ENCODE assay signal across 29 cellular contexts in the genomic region with DNA sequence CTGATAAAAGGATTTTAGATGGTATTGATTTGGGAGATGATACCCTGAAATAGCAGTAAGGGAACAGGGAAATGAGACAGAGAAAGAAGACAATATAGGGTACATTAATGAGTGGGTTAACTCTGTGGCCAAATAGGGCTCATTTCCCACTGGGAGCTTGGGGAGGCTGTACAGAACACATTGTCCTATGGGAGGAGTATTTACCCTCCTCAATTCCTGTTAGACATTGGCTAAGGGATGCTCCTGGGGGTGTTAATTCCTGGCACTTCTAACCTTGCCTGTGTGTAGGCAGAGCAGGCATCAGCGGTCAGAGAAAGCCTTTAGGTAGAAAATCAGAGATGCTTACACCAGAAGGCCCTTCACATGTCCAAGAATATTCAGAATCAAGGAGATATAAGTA. TPM values are rescaled to one million over a fixed set of nuclear protein-coding genes. Genes with fewer than 3 reads are reported as not detected.
"Had no signal": no experiment of that assay in that cellular context is flagged by ENCODE, and none has a peak within 500 bp of the region (broad histone marks: within the 10 kb centered on the region; RNA-seq: fewer than 3 reads in every experiment).

No MANE protein-coding gene starts in this region.

- H3K27me3 ChIP-seq: left lung, ovary, right atrium auricular region, stomach, testis, thyroid gland, uterus had no signal

- H3K36me3 ChIP-seq: left lung, ovary, right atrium auricular region, stomach, thyroid gland, uterus had no signal

- DNase-seq: hippocampal formation; kidney glomerular epithelial cell; left cardiac atrium; left lung; mesendoderm; naive B cell; natural killer cell; nephron progenitor cell; ovary; stimulated activated CD4-positive, alpha-beta T cell treated with anti-CD3 and anti-CD28 coated beads, Interleukin-12 subunit alpha, Interleukin-12 subunit beta, amount 100 ng/mL, for 4 hours; stimulated activated CD4-positive, alpha-beta T cell treated with anti-CD3 and anti-CD28 coated beads, Interleukin-15, amount 100 ng/mL, for 24 hours; stimulated activated CD4-positive, alpha-beta T cell treated with anti-CD3 and anti-CD28 coated beads, Interleukin-2, amount 100 ng/mL, for 24 hours; stimulated activated CD4-positive, alpha-beta T cell treated with anti-CD3 and anti-CD28 coated beads, Interleukin-4, amount 100 ng/mL, for 1 hour; stimulated activated naive B cell treated with anti-CD40 and anti-IgM and Interleukin-4, amounts not matched to agents 10 μg/mL and 1 μg/mL and 100 μg/mL, for 72 hours; stimulated activated naive CD8-positive, alpha-beta T cell treated with anti-CD3 and anti-CD28 coated beads, Interleukin-15, Interleukin-2, amounts not matched to agents 100 U/mL and 50 U/mL, for 24 hours; stomach; testis; thyroid gland; trophoblast cell; uterus had no signal

- ATAC-seq: left cardiac atrium; left lung; natural killer cell; sciatic nerve; stimulated activated naive CD8-positive, alpha-beta T cell treated with anti-CD3 and anti-CD28 coated beads, Interleukin-15, Interleukin-2, amounts not matched to agents 100 U/mL and 50 U/mL, for 24 hours had no signal

- H3K27me3 Mint-ChIP-seq: progenitor cell of endocrine pancreas had no signal

- H3K4me1 ChIP-seq: right atrium auricular region, testis, uterus had no signal

- H3K4me3 Mint-ChIP-seq: mesothelial cell of epicardium; naive B cell; natural killer cell; nephron progenitor cell; stimulated activated naive B cell treated with anti-CD40 and anti-IgM and Interleukin-4, amounts not matched to agents 10 μg/mL and 1 μg/mL and 100 μg/mL, for 72 hours had no signal

- H3K9me3 ChIP-seq: left lung, ovary, right atrium auricular region, stomach, testis, thyroid gland, uterus had no signal

- H3K27ac Mint-ChIP-seq: mesothelial cell of epicardium; naive B cell; natural killer cell; nephron progenitor cell; progenitor cell of endocrine pancreas; stimulated activated naive B cell treated with anti-CD40 and anti-IgM and Interleukin-4, amounts not matched to agents 10 μg/mL and 1 μg/mL and 100 μg/mL, for 72 hours had no signal

- H3K9me3 Mint-ChIP-seq: mesothelial cell of epicardium; naive B cell; natural killer cell; nephron progenitor cell; stimulated activated naive B cell treated with anti-CD40 and anti-IgM and Interleukin-4, amounts not matched to agents 10 μg/mL and 1 μg/mL and 100 μg/mL, for 72 hours had no signal

- H3K4me3 ChIP-seq: left lung, lung, ovary, right atrium auricular region, skin epidermis, stomach, testis, thyroid gland, uterus had no signal

- H3K4me1 Mint-ChIP-seq: naive B cell; natural killer cell; nephron progenitor cell; stimulated activated naive B cell treated with anti-CD40 and anti-IgM and Interleukin-4, amounts not matched to agents 10 μg/mL and 1 μg/mL and 100 μg/mL, for 72 hours had no signal

- H3K27ac ChIP-seq: left lung, ovary, right atrium auricular region, skin epidermis, stomach, testis, thyroid gland, uterus had no signal

- H3K36me3 Mint-ChIP-seq: mesothelial cell of epicardium; naive B cell; natural killer cell; stimulated activated naive B cell treated with anti-CD40 and anti-IgM and Interleukin-4, amounts not matched to agents 10 μg/mL and 1 μg/mL and 100 μg/mL, for 72 hours had no signal

RNA-seq across cellular contexts. Expression of gene ARHGEF38, which starts 49.0 kb away (rescaled TPM):
- total RNA-seq: left cardiac atrium, mononuclear cell, natural killer cell, omental fat pad, pulmonary artery endothelial cell, right atrium auricular region had no signal
- polyA plus RNA-seq: ovary had no signal
